9 cellular contexts compared by ENCODE assay signal in genomic region chr5:125198270-125198974, GRCh38.
DNase-seq lines count a peak whose midpoint lies in the region; ATAC-seq and TF ChIP-seq lines count a peak whose summit lies in the region.
"Had no signal": no experiment of that assay in that cellular context is flagged by ENCODE, and none has a peak within 500 bp of the region (broad histone marks: within the 10 kb centered on the region; RNA-seq: fewer than 3 reads in every experiment).

No MANE protein-coding gene starts in this region.

- POLR2A ChIA-PET in AG04449 (lab: Yijun Ruan, JAX) = no interaction called here

- DNase-seq in AG04449 (ENCODE audit: low read depth, low spot score) (peak; percentile 29), NCI-H1092 (lab: John Stamatoyannopoulos, UW) (peak; percentile 89), adrenal gland (peak; percentile 72 to 93 (median 84)), right cardiac atrium (peak; percentile 80 to 88 (median 85)), smooth muscle cell of the brain vasculature (ENCODE audit: low read depth, low spot score) (peak; percentile 83), NOMO-1 treated with DMSO at 0.1 percent for 48 hours (lab: John Stamatoyannopoulos, UW; ENCODE audit: unreplicated experiment) (no peak), ecto neural progenitor cell (ENCODE audit: low spot score) (no peak)
- DNase-seq: CD4-positive, CD25-positive, alpha-beta regulatory T cell had no signal

- no peaks in the 10 kb centered on the region for H3K36me3 ChIP-seq in adrenal gland (replicated peaks in 1 of 2)

- no peak for TF ChIP-seq POLR2A in adrenal gland (IDR thresholded peaks at IDR 0.05)

- 43 to 49% (median 45%) methylated on average over 3 of the region's 3 CpGs for WGBS in adrenal gland, 4 donors
- WGBS in right cardiac atrium = 30% methylated on average over 3 of the region's 3 CpGs

- TF ChIP-seq CTCF in AG04449 (IDR thresholded peaks at IDR 0.05; ENCODE audit: insufficient read depth, low read length, missing control alignments) (no peak), adrenal gland (IDR thresholded peaks at IDR 0.05) (no peak)

- H3K27me3 ChIP-seq in adrenal gland = no peaks in the 10 kb centered on the region
- H3K27me3 ChIP-seq in right cardiac atrium (ENCODE audit: control insufficient read depth, insufficient read depth) = no peaks in the 10 kb centered on the region

- H3K4me1 ChIP-seq in adrenal gland (replicated peaks in 1 of 2) (peaks cover 0 to 8% of the 10 kb centered on the region in 2 donors), right cardiac atrium (ENCODE audit: control insufficient read depth, insufficient read depth, low read length) (peaks cover 3% of the 10 kb centered on the region)

- ATAC-seq in right cardiac atrium = peak; percentile 80 to 81
- ATAC-seq in GM18868 (IDR thresholded peaks at IDR 0.05; ENCODE audit: unreplicated experiment) = no peak

- CTCF ChIA-PET in AG04449 (lab: Yijun Ruan, JAX) = no interaction called here

- intact Hi-C loops in adrenal gland (cut with DNase I) (no loop called here), right cardiac atrium (cut with DNase I) (no loop called here)

- H3K4me3 ChIP-seq in AG04449 (ENCODE audit: low read depth, low read length) (no peak overlapping the region), adrenal gland (no peak overlapping the region), right cardiac atrium (ENCODE audit: low read length) (no peak overlapping the region)

- H3K9me3 ChIP-seq in adrenal gland (replicated peaks in 1 of 3) = no peaks in the 10 kb centered on the region
- H3K9me3 ChIP-seq in right cardiac atrium (ENCODE audit: control insufficient read depth, low read length) = no peaks in the 10 kb centered on the region

- H3K27ac ChIP-seq in adrenal gland (no peak overlapping the region), right cardiac atrium (ENCODE audit: low read length) (no peak overlapping the region)

Comparison
In these comparisons a context has a peak if more than half of its experiments do, and no peak if none do; other contexts are left out.
1. DNase-seq: peak in AG04449 (single experiment), NCI-H1092 (single experiment), adrenal gland (7 of 7), right cardiac atrium (3 of 3) and smooth muscle cell of the brain vasculature (single experiment); none in NOMO-1 treated with DMSO at 0.1 percent for 48 hours (single experiment) and ecto neural progenitor cell (single experiment).